8 cellular contexts compared by ENCODE assay signal in the genomic region with DNA sequence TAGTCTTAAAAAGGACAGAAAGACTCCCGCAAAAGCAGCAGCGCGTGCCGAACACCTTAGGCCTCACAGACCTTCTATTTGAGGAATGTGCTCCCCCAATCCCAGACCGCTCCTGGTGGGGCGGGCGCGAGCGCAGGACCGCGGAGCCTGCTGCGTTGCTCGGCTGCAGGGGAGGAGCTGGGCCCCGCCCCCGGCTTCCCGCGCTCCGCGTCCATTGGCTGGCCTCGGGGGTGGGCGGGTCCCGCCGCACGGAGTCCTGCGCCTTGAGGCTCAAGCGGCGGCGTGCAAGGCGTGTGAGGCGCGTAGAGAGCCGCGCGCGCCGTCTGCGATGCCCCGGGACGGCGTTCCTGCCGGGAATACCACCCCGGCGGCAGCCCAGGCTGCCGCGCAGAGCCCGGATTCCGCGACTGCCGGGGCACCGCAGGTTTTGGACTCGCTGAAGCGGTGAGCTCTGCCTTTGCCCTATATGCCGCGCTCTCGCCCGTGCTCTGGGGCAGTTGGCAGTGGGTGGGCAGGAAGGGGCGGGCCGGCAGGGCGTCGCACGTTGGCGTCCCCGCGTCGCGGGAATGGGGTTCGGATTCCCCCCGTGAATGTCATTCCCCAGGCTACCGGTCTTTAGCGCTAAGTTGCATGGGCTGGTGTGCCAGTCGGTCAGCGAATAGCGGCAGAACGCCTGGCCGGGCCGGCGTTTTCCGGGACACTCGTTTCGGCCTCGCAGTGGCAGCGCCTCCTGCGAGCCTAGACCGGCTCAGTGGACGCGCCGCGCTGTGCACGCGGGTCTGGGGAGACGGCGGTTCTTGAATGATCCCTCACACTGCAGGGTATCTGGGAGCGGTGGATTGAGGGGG. TPM values are rescaled to one million over a fixed set of nuclear protein-coding genes. Genes with fewer than 3 reads are reported as not detected.
DNase-seq lines count a peak whose midpoint lies in the region; ATAC-seq and TF ChIP-seq lines count a peak whose summit lies in the region.

No MANE protein-coding gene starts in this region.

- peak overlapping the region; percentile 30; the same call in 1 of the 2 replicates for H3K9ac ChIP-seq in HUES64 (ENCODE audit: low read depth, low read length)

- no peak overlapping the region for H3K27ac Mint-ChIP-seq in neural crest cell (ENCODE audit: unreplicated experiment)

- H3K9me3 ChIP-seq in HUES64 (ENCODE audit: insufficient read depth, low read depth, low read length): peaks cover 4% of the 10 kb centered on the region; the same call in 1 of the 2 replicates

- TF ChIP-seq CTCF in foreskin keratinocyte (conservative IDR thresholded peaks at IDR 0.05) (no peak), neural crest cell (conservative IDR thresholded peaks at IDR 0.05) (no peak)

- peak overlapping the region; percentile 91 for H3K4me3 Mint-ChIP-seq in neural crest cell

- H3K4me1 Mint-ChIP-seq in neural crest cell: peaks cover 10% of the 10 kb centered on the region

- H3K36me3 ChIP-seq in HUES64 (ENCODE audit: insufficient read depth, low read length): no peaks in the 10 kb centered on the region

- H3K27me3 Mint-ChIP-seq in neural crest cell (ENCODE audit: low read depth): peaks cover 75% of the 10 kb centered on the region

- H3K27ac ChIP-seq in HUES64 (ENCODE audit: low read depth, low read length): no peak overlapping the region
- no peak overlapping the region for H3K27ac ChIP-seq in foreskin keratinocyte

- peak; percentile 98 for ATAC-seq in GM21526 (IDR thresholded peaks at IDR 0.05; ENCODE audit: low FRiP score, unreplicated experiment)
- ATAC-seq in foreskin keratinocyte: peak; percentile 97
- peak; percentile 99 for ATAC-seq in stimulated activated naive CD8-positive, alpha-beta T cell treated with anti-CD3 and anti-CD28 coated beads, Interleukin-15, Interleukin-2, amounts not matched to agents 100 U/mL and 50 U/mL, for 24 hours

- H3K4me1 ChIP-seq in HUES64 (ENCODE audit: insufficient read depth, low read length): peaks cover 36% of the 10 kb centered on the region
- no peaks in the 10 kb centered on the region for H3K4me1 ChIP-seq in foreskin keratinocyte

- peaks cover 3% of the 10 kb centered on the region for H3K9me3 Mint-ChIP-seq in neural crest cell

- peaks cover 50% of the 10 kb centered on the region for H3K27me3 ChIP-seq in HUES64 (ENCODE audit: insufficient read depth, low read length)
- peaks cover 94% of the 10 kb centered on the region for H3K27me3 ChIP-seq in foreskin keratinocyte

- H3K4me3 ChIP-seq in HUES64 (ENCODE audit: low read length): peak overlapping the region; percentile 65

- DNase-seq in DMS153 (lab: John Stamatoyannopoulos, UW) (peak; percentile 50), RPMI8226 (peak; percentile 96), activated gamma-delta T cell treated with Interleukin-2 at 50 U/mL for 16 hours (peak; percentile 76), foreskin keratinocyte (peak; percentile 47 to 64), neural crest cell (ENCODE audit: low read depth, low spot score) (peak; percentile 90)
- peak; percentile 94 for DNase-seq in stimulated activated naive CD8-positive, alpha-beta T cell treated with anti-CD3 and anti-CD28 coated beads, Interleukin-15, Interleukin-2, amounts not matched to agents 100 U/mL and 50 U/mL, for 24 hours

- WGBS in HUES64: under 1% methylated on average over 93 of the region's 93 CpGs

- peaks cover 2% of the 10 kb centered on the region for H3K36me3 Mint-ChIP-seq in neural crest cell (ENCODE audit: low read depth)

RNA-seq across cellular contexts. Expression of gene PAIP2B, which starts 49.6 kb away (rescaled TPM):
- polyA plus RNA-seq in HUES64 (2013, experiment 1 of 2): 5.8 TPM
- polyA plus RNA-seq in HUES64 (2013, experiment 2 of 2): 7.7 TPM
- 0.75 and 0.99 TPM in 2 replicates for total RNA-seq in foreskin keratinocyte
- polyA plus RNA-seq in foreskin keratinocyte: 0.40 and 0.48 TPM in 2 replicates
- 6.5 and 7.4 TPM in 2 replicates for total RNA-seq in neural crest cell

RNA-seq across cellular contexts. Expression of gene ZNF638, which starts 55.0 kb away (rescaled TPM):
- polyA plus RNA-seq in HUES64 (2013, experiment 1 of 2): 81.1 TPM
- polyA plus RNA-seq in HUES64 (2013, experiment 2 of 2): 93.8 TPM
- total RNA-seq in foreskin keratinocyte: 67.5 and 68.0 TPM in 2 replicates
- polyA plus RNA-seq in foreskin keratinocyte: 42.2 and 45.6 TPM in 2 replicates
- total RNA-seq in neural crest cell: 159 and 185 TPM in 2 replicates
